19 cellular contexts compared by ENCODE assay signal in the genomic region with DNA sequence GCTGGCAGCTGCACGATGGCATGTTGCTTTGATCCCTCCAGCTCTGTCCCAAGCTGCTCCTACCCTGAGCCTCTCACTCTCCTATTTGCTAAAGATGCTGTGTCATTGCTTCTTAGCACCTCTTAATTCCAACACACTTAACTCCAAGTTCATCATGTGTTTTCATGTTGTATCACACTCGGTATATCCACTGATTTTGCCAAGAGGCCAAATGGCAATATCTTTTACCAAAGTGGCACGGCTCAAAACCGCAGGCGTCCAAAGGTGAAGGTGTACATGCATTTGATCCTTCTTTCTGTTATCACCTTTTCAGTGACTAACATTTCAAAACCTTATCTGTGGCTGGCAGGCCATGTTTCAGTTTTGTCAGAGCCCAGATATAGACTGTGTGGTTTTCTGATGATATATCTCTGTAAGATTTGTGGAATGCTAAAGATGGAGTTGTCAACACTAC.
DNase-seq lines count a peak whose midpoint lies in the region; ATAC-seq and TF ChIP-seq lines count a peak whose summit lies in the region.
"Had no signal": no experiment of that assay in that cellular context is flagged by ENCODE, and none has a peak within 500 bp of the region (broad histone marks: within the 10 kb centered on the region; RNA-seq: fewer than 3 reads in every experiment).

No MANE protein-coding gene starts in this region.

- H3K27me3 ChIP-seq in RWPE2 (ENCODE audit: insufficient read depth, poor library complexity, severe bottlenecking) = no peaks in the 10 kb centered on the region
- H3K27me3 ChIP-seq: upper lobe of left lung had no signal

- no peak overlapping the region for H3K27ac ChIP-seq in RWPE2 (ENCODE audit: poor library complexity, severe bottlenecking)
- H3K27ac ChIP-seq: HL-60, upper lobe of left lung had no signal

- DNase-seq in Caki2 (ENCODE audit: low read depth) = peak; percentile 8
- no peak for DNase-seq in RWPE2 (ENCODE audit: low spot score)
- peak; percentile 50 for DNase-seq in fibroblast of the aortic adventitia (ENCODE audit: low read depth)
- no peak for DNase-seq in GM13976 (ENCODE audit: low spot score)
- DNase-seq: activated CD8-positive, alpha-beta memory T cell treated with anti-CD3 and anti-CD28 coated beads, Interleukin-2, amount 10 ng/mL, durations not matched to agents 7 days and 5 days; amygdala; cerebellar nuclear complex; DMS79; hippocampal formation; KG1; NCI-H1417 treated with DMSO at 0.1 percent for 48 hours; stimulated activated CD4-positive, alpha-beta T cell treated with anti-CD3 and anti-CD28 coated beads, Interleukin-12 subunit alpha, Interleukin-12 subunit beta, amount 100 ng/mL, for 4 hours; upper lobe of left lung had no signal

- ATAC-seq in HG02884 (IDR thresholded peaks at IDR 0.05; ENCODE audit: unreplicated experiment) (peak; percentile 47), RWPE2 (ENCODE audit: low read depth) (0 out of 3 replicates have a peak, but pooled peaks have one; percentile 12), HG02588 (IDR thresholded peaks at IDR 0.05; ENCODE audit: unreplicated experiment) (no peak), GM19324 (IDR thresholded peaks at IDR 0.05; ENCODE audit: low FRiP score, unreplicated experiment) (no peak), HG03139 (IDR thresholded peaks at IDR 0.05; ENCODE audit: unreplicated experiment) (no peak)
- ATAC-seq: activated CD8-positive, alpha-beta memory T cell treated with anti-CD3 and anti-CD28 coated beads, Interleukin-2, amount 10 ng/mL, durations not matched to agents 7 days and 5 days; stimulated activated effector memory CD8-positive, alpha-beta T cell treated with anti-CD3 and anti-CD28 coated beads, Interleukin-12 subunit alpha, Interleukin-12 subunit beta, amount 100 ng/mL, for 72 hours had no signal

- no peaks in the 10 kb centered on the region for H3K36me3 ChIP-seq in RWPE2 (ENCODE audit: low read depth)
- H3K36me3 ChIP-seq: upper lobe of left lung had no signal

- H3K4me3 ChIP-seq in RWPE2 (ENCODE audit: severe bottlenecking) (no peak overlapping the region), fibroblast of the aortic adventitia (ENCODE audit: low read depth, low read length) (no peak overlapping the region)
- H3K4me3 ChIP-seq: upper lobe of left lung had no signal

- TF ChIP-seq CTCF in RWPE2 (IDR thresholded peaks at IDR 0.05; ENCODE audit: poor library complexity, severe bottlenecking) (no peak), fibroblast of the aortic adventitia (IDR thresholded peaks at IDR 0.05; ENCODE audit: insufficient read depth, low read length) (no peak), GM13976 (IDR thresholded peaks at IDR 0.05; ENCODE audit: borderline replicate concordance, control extremely low read depth, extremely low read depth, insufficient read depth, missing control alignments) (no peak)

- in situ Hi-C loops in Caki2 (cut with HindIII; ENCODE audit: low pct_unique_long_range_greater_than_20kb, low sequenced_read_pairs) (no loop called here), GM13976 (cut with MboI; ENCODE audit: low sequenced_read_pairs, unreplicated experiment) (no loop called here)

- no peaks in the 10 kb centered on the region for H3K9me3 ChIP-seq in RWPE2 (ENCODE audit: severe bottlenecking)
- H3K9me3 ChIP-seq: upper lobe of left lung had no signal

- H3K4me1 ChIP-seq in RWPE2 (ENCODE audit: insufficient read depth, poor library complexity, severe bottlenecking) = no peaks in the 10 kb centered on the region
- H3K4me1 ChIP-seq: upper lobe of left lung had no signal

Comparison
In these comparisons a context has a peak if more than half of its experiments do, and no peak if none do; other contexts are left out.
1. DNase-seq: peak in Caki2 (single experiment) and fibroblast of the aortic adventitia (single experiment); none in RWPE2 (single experiment) and GM13976 (single experiment).
2. ATAC-seq: peak in HG02884 (single experiment) and RWPE2 (single experiment); none in HG02588 (single experiment), GM19324 (single experiment) and HG03139 (single experiment).